In genomic region chr3:37912052-37912733, GRCh38 we compare ENCODE assay signal across 16 cellular contexts. TPM values are rescaled to one million over a fixed set of nuclear protein-coding genes. Genes with fewer than 3 reads are reported as not detected.
DNase-seq lines count a peak whose midpoint lies in the region; ATAC-seq and TF ChIP-seq lines count a peak whose summit lies in the region.
"Had no signal": no experiment of that assay in that cellular context is flagged by ENCODE, and none has a peak within 500 bp of the region (broad histone marks: within the 10 kb centered on the region; RNA-seq: fewer than 3 reads in every experiment).

No MANE protein-coding gene starts in this region.

- H3K27me3 ChIP-seq in right cardiac atrium (ENCODE audit: control insufficient read depth, insufficient read depth), result no peaks in the 10 kb centered on the region
- no peaks in the 10 kb centered on the region for H3K27me3 ChIP-seq in suprapubic skin
- H3K27me3 ChIP-seq: MG63 had no signal

- H3K4me3 Mint-ChIP-seq in WTC11, result no peak overlapping the region
- H3K4me3 Mint-ChIP-seq: stimulated activated naive CD8-positive, alpha-beta T cell treated with anti-CD3 and anti-CD28 coated beads, Interleukin-15, Interleukin-2, amounts not matched to agents 100 ng/mL and 50 ng/mL, for 24 hours had no signal

- H3K36me3 ChIP-seq in suprapubic skin, result no peaks in the 10 kb centered on the region
- H3K36me3 ChIP-seq: MG63 had no signal

- H3K4me1 ChIP-seq in right cardiac atrium (ENCODE audit: control insufficient read depth, insufficient read depth, low read length) (peaks cover 5% of the 10 kb centered on the region), suprapubic skin (peaks cover 20% of the 10 kb centered on the region)

- H3K4me1 Mint-ChIP-seq in WTC11, result peaks cover 7% of the 10 kb centered on the region

- peaks cover 7% of the 10 kb centered on the region; the same call in 1 of the 2 replicates for H3K9me3 Mint-ChIP-seq in WTC11
- H3K9me3 Mint-ChIP-seq: activated naive CD4-positive, alpha-beta T cell treated with anti-CD3 and anti-CD28 coated beads, Interleukin-2, amount 50 U/mL, for 72 hours had no signal

- ATAC-seq in HG02885 (IDR thresholded peaks at IDR 0.05; ENCODE audit: poor library complexity, unreplicated experiment) (peak; percentile 42), WTC11 (peak; percentile 79), right cardiac atrium (peak; percentile 40 to 46)
- ATAC-seq: activated naive CD4-positive, alpha-beta T cell treated with anti-CD3 and anti-CD28 coated beads, Interleukin-2, amount 50 U/mL, for 72 hours had no signal

- no peaks in the 10 kb centered on the region for H3K27me3 Mint-ChIP-seq in WTC11 (ENCODE audit: low read depth)
- H3K27me3 Mint-ChIP-seq: stimulated activated naive CD8-positive, alpha-beta T cell treated with anti-CD3 and anti-CD28 coated beads, Interleukin-15, Interleukin-2, amounts not matched to agents 100 ng/mL and 50 ng/mL, for 24 hours had no signal

- no peak for TF ChIP-seq CTCF in WTC11 (IDR thresholded peaks at IDR 0.05)
- TF ChIP-seq CTCF in retinal pigment epithelial cell (conservative IDR thresholded peaks at IDR 0.05; ENCODE audit: low read depth, low read length), result peak; percentile 1
- no peak for TF ChIP-seq CTCF in suprapubic skin (IDR thresholded peaks at IDR 0.05)

- peak; percentile 42 for DNase-seq in WTC11 (ENCODE audit: low spot score)
- no peak for DNase-seq in right cardiac atrium
- DNase-seq in retinal pigment epithelial cell (ENCODE audit: low read depth), result no peak
- no peak for DNase-seq in activated CD4-positive, CD25-positive, alpha-beta regulatory T cell (lab: John Stamatoyannopoulos, UW)
- DNase-seq in amniotic stem cell (lab: John Stamatoyannopoulos, UW), result no peak
- DNase-seq in suprapubic skin (ENCODE audit: low spot score in 2 of 2), result no peak
- no peak for DNase-seq in NCI-H2081 treated with DMSO at 0.1 percent for 48 hours (lab: John Stamatoyannopoulos, UW)
- DNase-seq: activated CD8-positive, alpha-beta memory T cell treated with anti-CD3 and anti-CD28 coated beads, Interleukin-2, amount 50 U/mL, for 48 hours; C1 segment of cervical spinal cord; foreskin fibroblast; GOT3; MG63 had no signal

- no peak overlapping the region for H3K27ac ChIP-seq in right cardiac atrium (ENCODE audit: low read length)
- H3K27ac ChIP-seq in suprapubic skin, result no peak overlapping the region
- H3K27ac ChIP-seq: SK-N-MC had no signal

- no peak for TF ChIP-seq EP300 in suprapubic skin (IDR thresholded peaks at IDR 0.05)

- no peaks in the 10 kb centered on the region; the same call in 1 of the 2 replicates for H3K36me3 Mint-ChIP-seq in WTC11
- H3K36me3 Mint-ChIP-seq: activated naive CD4-positive, alpha-beta T cell treated with anti-CD3 and anti-CD28 coated beads, Interleukin-2, amount 50 U/mL, for 72 hours had no signal

- TF ChIP-seq POLR2A in suprapubic skin (IDR thresholded peaks at IDR 0.05), result no peak

- intact Hi-C loops in right cardiac atrium (cut with DNase I), result no loop called here

- POLR2A ChIA-PET in WTC11 (lab: Charles Lee), result no interaction called here

- no peak overlapping the region for H3K27ac Mint-ChIP-seq in WTC11
- H3K27ac Mint-ChIP-seq: activated naive CD4-positive, alpha-beta T cell treated with anti-CD3 and anti-CD28 coated beads, Interleukin-2, amount 50 U/mL, for 72 hours; stimulated activated naive CD8-positive, alpha-beta T cell treated with anti-CD3 and anti-CD28 coated beads, Interleukin-15, Interleukin-2, amounts not matched to agents 100 ng/mL and 50 ng/mL, for 24 hours had no signal

- H3K4me3 ChIP-seq in right cardiac atrium (ENCODE audit: low read length) (no peak overlapping the region), retinal pigment epithelial cell (ENCODE audit: low read length) (no peak overlapping the region), suprapubic skin (no peak overlapping the region)
- H3K4me3 ChIP-seq: MG63, SK-N-MC had no signal

- CTCF ChIA-PET in WTC11 (lab: Charles Lee), result interaction anchor here (1.0 to 1.9 kb wide), 3 partner anchors 55 to 63 kb away, joined by 3 to 7 read pairs (median 7); no protein-coding TSS in a partner anchor

- H3K9me3 ChIP-seq in right cardiac atrium (ENCODE audit: control insufficient read depth, low read length), result no peaks in the 10 kb centered on the region
- H3K9me3 ChIP-seq in suprapubic skin, result no peaks in the 10 kb centered on the region
- H3K9me3 ChIP-seq: MG63 had no signal

- WGBS in right cardiac atrium, result 64% methylated on average over 9 of the region's 9 CpGs
- 75% methylated on average over 9 of the region's 9 CpGs for WGBS in suprapubic skin

TF ChIP-seq in WTC11, 78 proteins besides CTCF, POLR2A, EP300 and RAD21 (continues in another document):
- TF ChIP-seq, protein P1, sequence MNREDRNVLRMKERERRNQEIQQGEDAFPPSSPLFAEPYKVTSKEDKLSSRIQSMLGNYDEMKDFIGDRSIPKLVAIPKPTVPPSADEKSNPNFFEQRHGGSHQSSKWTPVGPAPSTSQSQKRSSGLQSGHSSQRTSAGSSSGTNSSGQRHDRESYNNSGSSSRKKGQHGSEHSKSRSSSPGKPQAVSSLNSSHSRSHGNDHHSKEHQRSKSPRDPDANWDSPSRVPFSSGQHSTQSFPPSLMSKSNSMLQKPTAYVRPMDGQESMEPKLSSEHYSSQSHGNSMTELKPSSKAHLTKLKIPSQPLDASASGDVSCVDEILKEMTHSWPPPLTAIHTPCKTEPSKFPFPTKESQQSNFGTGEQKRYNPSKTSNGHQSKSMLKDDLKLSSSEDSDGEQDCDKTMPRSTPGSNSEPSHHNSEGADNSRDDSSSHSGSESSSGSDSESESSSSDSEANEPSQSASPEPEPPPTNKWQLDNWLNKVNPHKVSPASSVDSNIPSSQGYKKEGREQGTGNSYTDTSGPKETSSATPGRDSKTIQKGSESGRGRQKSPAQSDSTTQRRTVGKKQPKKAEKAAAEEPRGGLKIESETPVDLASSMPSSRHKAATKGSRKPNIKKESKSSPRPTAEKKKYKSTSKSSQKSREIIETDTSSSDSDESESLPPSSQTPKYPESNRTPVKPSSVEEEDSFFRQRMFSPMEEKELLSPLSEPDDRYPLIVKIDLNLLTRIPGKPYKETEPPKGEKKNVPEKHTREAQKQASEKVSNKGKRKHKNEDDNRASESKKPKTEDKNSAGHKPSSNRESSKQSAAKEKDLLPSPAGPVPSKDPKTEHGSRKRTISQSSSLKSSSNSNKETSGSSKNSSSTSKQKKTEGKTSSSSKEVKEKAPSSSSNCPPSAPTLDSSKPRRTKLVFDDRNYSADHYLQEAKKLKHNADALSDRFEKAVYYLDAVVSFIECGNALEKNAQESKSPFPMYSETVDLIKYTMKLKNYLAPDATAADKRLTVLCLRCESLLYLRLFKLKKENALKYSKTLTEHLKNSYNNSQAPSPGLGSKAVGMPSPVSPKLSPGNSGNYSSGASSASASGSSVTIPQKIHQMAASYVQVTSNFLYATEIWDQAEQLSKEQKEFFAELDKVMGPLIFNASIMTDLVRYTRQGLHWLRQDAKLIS (CRISPR knock-in tag; IDR thresholded peaks at IDR 0.05; ENCODE audit: borderline replicate concordance), result no peak
- TF ChIP-seq, protein P2, sequence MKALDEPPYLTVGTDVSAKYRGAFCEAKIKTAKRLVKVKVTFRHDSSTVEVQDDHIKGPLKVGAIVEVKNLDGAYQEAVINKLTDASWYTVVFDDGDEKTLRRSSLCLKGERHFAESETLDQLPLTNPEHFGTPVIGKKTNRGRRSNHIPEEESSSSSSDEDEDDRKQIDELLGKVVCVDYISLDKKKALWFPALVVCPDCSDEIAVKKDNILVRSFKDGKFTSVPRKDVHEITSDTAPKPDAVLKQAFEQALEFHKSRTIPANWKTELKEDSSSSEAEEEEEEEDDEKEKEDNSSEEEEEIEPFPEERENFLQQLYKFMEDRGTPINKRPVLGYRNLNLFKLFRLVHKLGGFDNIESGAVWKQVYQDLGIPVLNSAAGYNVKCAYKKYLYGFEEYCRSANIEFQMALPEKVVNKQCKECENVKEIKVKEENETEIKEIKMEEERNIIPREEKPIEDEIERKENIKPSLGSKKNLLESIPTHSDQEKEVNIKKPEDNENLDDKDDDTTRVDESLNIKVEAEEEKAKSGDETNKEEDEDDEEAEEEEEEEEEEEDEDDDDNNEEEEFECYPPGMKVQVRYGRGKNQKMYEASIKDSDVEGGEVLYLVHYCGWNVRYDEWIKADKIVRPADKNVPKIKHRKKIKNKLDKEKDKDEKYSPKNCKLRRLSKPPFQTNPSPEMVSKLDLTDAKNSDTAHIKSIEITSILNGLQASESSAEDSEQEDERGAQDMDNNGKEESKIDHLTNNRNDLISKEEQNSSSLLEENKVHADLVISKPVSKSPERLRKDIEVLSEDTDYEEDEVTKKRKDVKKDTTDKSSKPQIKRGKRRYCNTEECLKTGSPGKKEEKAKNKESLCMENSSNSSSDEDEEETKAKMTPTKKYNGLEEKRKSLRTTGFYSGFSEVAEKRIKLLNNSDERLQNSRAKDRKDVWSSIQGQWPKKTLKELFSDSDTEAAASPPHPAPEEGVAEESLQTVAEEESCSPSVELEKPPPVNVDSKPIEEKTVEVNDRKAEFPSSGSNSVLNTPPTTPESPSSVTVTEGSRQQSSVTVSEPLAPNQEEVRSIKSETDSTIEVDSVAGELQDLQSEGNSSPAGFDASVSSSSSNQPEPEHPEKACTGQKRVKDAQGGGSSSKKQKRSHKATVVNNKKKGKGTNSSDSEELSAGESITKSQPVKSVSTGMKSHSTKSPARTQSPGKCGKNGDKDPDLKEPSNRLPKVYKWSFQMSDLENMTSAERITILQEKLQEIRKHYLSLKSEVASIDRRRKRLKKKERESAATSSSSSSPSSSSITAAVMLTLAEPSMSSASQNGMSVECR (CRISPR knock-in tag; IDR thresholded peaks at IDR 0.05; ENCODE audit: borderline replicate concordance), result no peak
- TF ChIP-seq JAZF1 (CRISPR knock-in tag; IDR thresholded peaks at IDR 0.05), result no peak
- TF ChIP-seq PRRX2 (CRISPR knock-in tag; IDR thresholded peaks at IDR 0.05), result no peak
- TF ChIP-seq ZNF423 (CRISPR knock-in tag; IDR thresholded peaks at IDR 0.05), result no peak
- no peak for TF ChIP-seq FOXK1 (CRISPR knock-in tag; IDR thresholded peaks at IDR 0.05)

RNA-seq across cellular contexts. Expression of gene CTDSPL, which starts 50.5 kb away (rescaled TPM):
- total RNA-seq in WTC11 (2021) (28.0 to 41.2 TPM (median 28.6 TPM) in 3 replicates), right cardiac atrium (10 to 100 TPM; 38.3 to 50.9 (median 41.0) TPM), suprapubic skin (100 to 1,000 TPM in 3 of 4 donors, 10 to 100 TPM in 1; 78.9 to 130 (median 111) TPM)
- polyA plus RNA-seq in right cardiac atrium, result 13.6 TPM
